ENCODE assay signal across 8 cellular contexts in genomic region chr17:82917656-82918345, GRCh38.
A peak's percentile ranks its signal among the peaks of the same experiment; 100 is the strongest.
DNase-seq lines count a peak whose midpoint lies in the region; ATAC-seq, FAIRE-seq and TF ChIP-seq lines count a peak whose summit lies in the region.

No MANE protein-coding gene starts in this region.

- 82% methylated on average over 22 of the region's 22 CpGs for WGBS in HepG2 (ENCODE audit: low lambda C conversion rate)
- WGBS in tibial nerve, 2 donors: 85 to 87% methylated on average over 22 of the region's 22 CpGs

- no peaks in the 10 kb centered on the region for H3K9me3 Mint-ChIP-seq in HFFc6
- no peaks in the 10 kb centered on the region for H3K9me3 Mint-ChIP-seq in activated T-cell treated with anti-CD3 and anti-CD28 coated beads, Interleukin-2, amount 50 U/mL, for 24 hours
- H3K9me3 Mint-ChIP-seq in T-helper 2 cell treated with Interferon-gamma antibody and Interleukin-4, amounts not matched to agents 5 μg/mL and 100 μg/mL, for 36 hours: no peaks in the 10 kb centered on the region

- peak; percentile 72 for TF ChIP-seq RAD21 in HepG2 (CRISPR knock-in tag; IDR thresholded peaks at IDR 0.05)

- H3K4me3 Mint-ChIP-seq in HFFc6: no peak overlapping the region
- no peak overlapping the region for H3K4me3 Mint-ChIP-seq in activated T-cell treated with anti-CD3 and anti-CD28 coated beads, Interleukin-2, amount 50 U/mL, for 24 hours
- H3K4me3 Mint-ChIP-seq in T-helper 2 cell treated with Interferon-gamma antibody and Interleukin-4, amounts not matched to agents 5 μg/mL and 100 μg/mL, for 36 hours: no peak overlapping the region

- no peak overlapping the region for H3K27ac Mint-ChIP-seq in HFFc6
- no peak overlapping the region for H3K27ac Mint-ChIP-seq in activated T-cell treated with anti-CD3 and anti-CD28 coated beads, Interleukin-2, amount 50 U/mL, for 24 hours
- H3K27ac Mint-ChIP-seq in T-helper 2 cell treated with Interferon-gamma antibody and Interleukin-4, amounts not matched to agents 5 μg/mL and 100 μg/mL, for 36 hours: no peak overlapping the region

- H4K20me1 ChIP-seq in HepG2 (ENCODE audit: insufficient read depth, low read length): no peaks in the 10 kb centered on the region

- no peak overlapping the region for H3K27ac ChIP-seq in HepG2 (ENCODE audit: extremely low read length, insufficient read depth, low read length)
- H3K27ac ChIP-seq in tibial nerve: no peak overlapping the region

- no peaks in the 10 kb centered on the region for H3K36me3 Mint-ChIP-seq in HFFc6 (ENCODE audit: low read depth)
- H3K36me3 Mint-ChIP-seq in activated T-cell treated with anti-CD3 and anti-CD28 coated beads, Interleukin-2, amount 50 U/mL, for 24 hours (ENCODE audit: low read depth): peaks cover 80% of the 10 kb centered on the region
- peaks cover 28% of the 10 kb centered on the region for H3K36me3 Mint-ChIP-seq in T-helper 2 cell treated with Interferon-gamma antibody and Interleukin-4, amounts not matched to agents 5 μg/mL and 100 μg/mL, for 36 hours (ENCODE audit: low read depth)

- H3K4me1 ChIP-seq in HepG2 (ENCODE audit: insufficient read depth, low read length): peaks cover 11% of the 10 kb centered on the region
- peaks cover 0 to 14% (median 0%) of the 10 kb centered on the region in 4 donors for H3K4me1 ChIP-seq in tibial nerve

- no peaks in the 10 kb centered on the region for H3K79me2 ChIP-seq in HepG2 (ENCODE audit: insufficient read depth, low read length)

- CTCF ChIA-PET in HepG2 (lab: Yijun Ruan, JAX; ENCODE audit: low intra/inter-chr PET ratio, low total read pairs): interaction anchor here (1.9 kb wide), 1 partner anchor 136 kb away, joined by 17 read pairs; no protein-coding TSS in a partner anchor

- TF ChIP-seq POLR2A in HepG2 (IDR thresholded peaks at IDR 0.05; ENCODE audit: insufficient read depth in 1 of 2, low read depth in 2 of 2, low read length in 2 of 2) (no peak), tibial nerve (IDR thresholded peaks at IDR 0.05) (no peak)

- POLR2A ChIA-PET in HepG2 (lab: Yijun Ruan, JAX): no interaction called here

- no peak overlapping the region for H3K4me3 ChIP-seq in AG09309 (ENCODE audit: control insufficient read depth, low read depth, low read length)
- no peak overlapping the region for H3K4me3 ChIP-seq in HepG2 (replicated peaks in 1 of 3; ENCODE audit: insufficient read depth in 1 of 3, low read depth in 2 of 3, low read length in 3 of 3)
- H3K4me3 ChIP-seq in tibial nerve: no peak overlapping the region

- in situ Hi-C loops in HepG2 (cut with HindIII; ENCODE audit: extremely low pct_ligation_motif_present, low pct_unique_long_range_greater_than_20kb): no loop called here

- TF ChIP-seq EP300 in HepG2 (IDR thresholded peaks at IDR 0.05; ENCODE audit: low read depth in 2 of 2, low read length in 2 of 2) (no peak), HepG2 (CRISPR knock-in tag; IDR thresholded peaks at IDR 0.05; ENCODE audit: borderline replicate concordance) (no peak), tibial nerve (IDR thresholded peaks at IDR 0.05) (no peak)

- intact Hi-C loops in HepG2 (cut with micrococcal nuclease; ENCODE audit: unreplicated experiment): loop anchor here (5.0 kb wide), 1 partner anchor 40 kb away; no protein-coding TSS in a partner anchor

- TF ChIP-seq CTCF in AG09309 (IDR thresholded peaks at IDR 0.05; ENCODE audit: control insufficient read depth, insufficient read depth, low read depth, low read length, missing control alignments) (peak; percentile 43), HFFc6 (IDR thresholded peaks at IDR 0.05) (peak; percentile 65), HepG2 (CRISPR knock-in tag; IDR thresholded peaks at IDR 0.05) (peak; percentile 73), tibial nerve (IDR thresholded peaks at IDR 0.05) (peak in 2 of 5 experiments; percentile 23 to 28)

- DNase-seq in AG09309 (ENCODE audit: low read depth): no peak
- DNase-seq in HFFc6: no peak
- DNase-seq in activated T-cell treated with anti-CD3 and anti-CD28 coated beads, Interleukin-2, amount 50 U/mL, for 24 hours: peak; percentile 54
- DNase-seq in HepG2 (ENCODE audit: low spot score): peak; percentile 23
- no peak for DNase-seq in NCI-H2081 (lab: John Stamatoyannopoulos, UW)
- DNase-seq in tibial nerve (ENCODE audit: low spot score in 2 of 2): no peak
- no peak for DNase-seq in T-helper 2 cell treated with Interferon-gamma antibody and Interleukin-4, amounts not matched to agents 5 μg/mL and 100 μg/mL, for 36 hours (ENCODE audit: low spot score)
- DNase-seq in NCI-H226: no peak

- no peak overlapping the region for H3K4me2 ChIP-seq in HepG2 (ENCODE audit: low read depth, low read length)

- H3K27me3 ChIP-seq in HepG2 (ENCODE audit: control insufficient read depth in 1 of 2, insufficient read depth in 2 of 2, low read length in 2 of 2) (no peaks in the 10 kb centered on the region), tibial nerve (no peaks in the 10 kb centered on the region)

- H3K9ac ChIP-seq in HepG2 (ENCODE audit: insufficient read depth, low read depth, low read length): no peak overlapping the region

- H3K27me3 Mint-ChIP-seq in HFFc6 (ENCODE audit: insufficient read depth): peaks cover 1% of the 10 kb centered on the region; the same call in 1 of the 2 replicates
- no peaks in the 10 kb centered on the region for H3K27me3 Mint-ChIP-seq in activated T-cell treated with anti-CD3 and anti-CD28 coated beads, Interleukin-2, amount 50 U/mL, for 24 hours
- no peaks in the 10 kb centered on the region for H3K27me3 Mint-ChIP-seq in T-helper 2 cell treated with Interferon-gamma antibody and Interleukin-4, amounts not matched to agents 5 μg/mL and 100 μg/mL, for 36 hours (ENCODE audit: low read depth)

- no peak overlapping the region for H2AFZ ChIP-seq in HepG2 (ENCODE audit: low read length)

- FAIRE-seq in HepG2 (lab: Jason Lieb, UNC): no peak

- peaks cover 9 to 12% of the 10 kb centered on the region in 2 experiments; a peak in 4 of 5 replicates for H3K36me3 ChIP-seq in HepG2 (replicated peaks in 1 of 2; ENCODE audit: control insufficient read depth in 1 of 2, insufficient read depth in 2 of 2, low read length in 2 of 2)
- H3K36me3 ChIP-seq in tibial nerve: peaks cover 0 to 42% (median 0%) of the 10 kb centered on the region in 3 donors

- H3K4me1 Mint-ChIP-seq in HFFc6 (ENCODE audit: low read depth): no peaks in the 10 kb centered on the region
- H3K4me1 Mint-ChIP-seq in activated T-cell treated with anti-CD3 and anti-CD28 coated beads, Interleukin-2, amount 50 U/mL, for 24 hours (ENCODE audit: low read depth): peaks cover 18% of the 10 kb centered on the region
- peaks cover 7% of the 10 kb centered on the region for H3K4me1 Mint-ChIP-seq in T-helper 2 cell treated with Interferon-gamma antibody and Interleukin-4, amounts not matched to agents 5 μg/mL and 100 μg/mL, for 36 hours (ENCODE audit: low read depth)

- no TSS peak for BruUV-seq in HepG2 (replicated peaks; lab: Mats Ljungman, UMichigan)

- ATAC-seq in HepG2: peak; percentile 61

- H3K9me3 ChIP-seq in HepG2 (ENCODE audit: low read length) (no peaks in the 10 kb centered on the region), tibial nerve (no peaks in the 10 kb centered on the region)

TF ChIP-seq in HepG2, 621 proteins besides CTCF, POLR2A, EP300 and RAD21 (continues in another document):
- TF ChIP-seq XRCC5 (optimal IDR thresholded peaks at IDR 0.05; ENCODE audit: low read length) (peak; percentile 57), STAG1 (CRISPR knock-in tag; IDR thresholded peaks at IDR 0.05) (peak; percentile 77), DZIP1 (CRISPR knock-in tag; IDR thresholded peaks at IDR 0.05) (0 out of 2 replicates have a peak, but pooled peaks have one; percentile 23), ZNF501 (CRISPR knock-in tag; IDR thresholded peaks at IDR 0.05) (0 out of 2 replicates have a peak, but pooled peaks have one; percentile 24), AFF4 (CRISPR knock-in tag; IDR thresholded peaks at IDR 0.05) (no peak)

Comparison
In these comparisons a context has a peak if more than half of its experiments do, and no peak if none do; other contexts are left out.
1. DNase-seq: peak in activated T-cell treated with anti-CD3 and anti-CD28 coated beads, Interleukin-2, amount 50 U/mL, for 24 hours (single experiment) and HepG2 (single experiment); none in AG09309 (single experiment), HFFc6 (single experiment), NCI-H2081 (0 of 2), tibial nerve (0 of 2), T-helper 2 cell treated with Interferon-gamma antibody and Interleukin-4, amounts not matched to agents 5 μg/mL and 100 μg/mL, for 36 hours (single experiment) and NCI-H226 (single experiment).